In genomic region chr17:50094753-50095616, GRCh38 we compare ENCODE assay signal across 1 cellular context.
A peak's percentile ranks its signal among the peaks of the same experiment; 100 is the strongest.
TF ChIP-seq lines count a peak whose summit lies in the region.

Gene PDK2 (plus strand): TSS chr17:50095351. CDS start chr17:50095436, 85 bp downstream.

TF ChIP-seq in HepG2, 621 proteins besides CTCF, POLR2A, EP300 and RAD21 (continued from another document and continues in another):
- TF ChIP-seq ZBTB34 (CRISPR knock-in tag; IDR thresholded peaks at IDR 0.05) (no peak; the same call in 1 of the 2 replicates), ZNF816 (CRISPR knock-in tag; IDR thresholded peaks at IDR 0.05; ENCODE audit: borderline replicate concordance) (peak; percentile 79; the same call in 1 of the 2 replicates), KDM4B (CRISPR knock-in tag; IDR thresholded peaks at IDR 0.05) (no peak), MAF1 (CRISPR knock-in tag; IDR thresholded peaks at IDR 0.05; ENCODE audit: borderline replicate concordance) (0 out of 2 replicates have a peak, but pooled peaks have one; percentile 39), GTF2F1 (IDR thresholded peaks at IDR 0.05; ENCODE audit: low read length) (no peak), ZBTB49 (CRISPR knock-in tag; IDR thresholded peaks at IDR 0.05; ENCODE audit: borderline replicate concordance) (0 out of 2 replicates have a peak, but pooled peaks have one; percentile 18), MNT (IDR thresholded peaks at IDR 0.05) (peak; percentile 91), NFATC3 (CRISPR knock-in tag; IDR thresholded peaks at IDR 0.05) (no peak), ZNF276 (CRISPR knock-in tag; IDR thresholded peaks at IDR 0.05; ENCODE audit: low read depth) (peak; percentile 70), ZNF883 (CRISPR knock-in tag; IDR thresholded peaks at IDR 0.05; ENCODE audit: not compliant biosample characterization) (no peak), ZBED4 (CRISPR knock-in tag; IDR thresholded peaks at IDR 0.05; ENCODE audit: borderline replicate concordance) (peak; percentile 90), KLF9 (CRISPR knock-in tag; IDR thresholded peaks at IDR 0.05; ENCODE audit: low read depth) (peak; percentile 82; the same call in 1 of the 2 replicates), ARHGAP35 (CRISPR knock-in tag; IDR thresholded peaks at IDR 0.05; ENCODE audit: borderline replicate concordance) (no peak), SMARCE1 (IDR thresholded peaks at IDR 0.05; ENCODE audit: borderline replicate concordance) (no peak), TP53 (CRISPR knock-in tag; conservative IDR thresholded peaks at IDR 0.05) (0 out of 2 replicates have a peak, but pooled peaks have one; percentile 63), PRDM4 (CRISPR knock-in tag; IDR thresholded peaks at IDR 0.05; ENCODE audit: borderline replicate concordance) (no peak), ZBTB42 (CRISPR knock-in tag; IDR thresholded peaks at IDR 0.05) (no peak; the same call in 1 of the 2 replicates), JDP2 (CRISPR knock-in tag; IDR thresholded peaks at IDR 0.05; ENCODE audit: borderline replicate concordance) (no peak), SNAPC5 (CRISPR knock-in tag; IDR thresholded peaks at IDR 0.05; ENCODE audit: borderline replicate concordance) (0 out of 2 replicates have a peak, but pooled peaks have one; percentile 14), ZNF296 (CRISPR knock-in tag; conservative IDR thresholded peaks at IDR 0.05) (no peak), ZFP1 (CRISPR knock-in tag; IDR thresholded peaks at IDR 0.05) (no peak), ATF6 (CRISPR knock-in tag; conservative IDR thresholded peaks at IDR 0.05) (peak; percentile 27; the same call in 1 of the 2 replicates), ZNF264 (CRISPR knock-in tag; IDR thresholded peaks at IDR 0.05) (peak; percentile 21; the same call in 1 of the 2 replicates), STAT6 (CRISPR knock-in tag; IDR thresholded peaks at IDR 0.05; ENCODE audit: borderline replicate concordance) (no peak; the same call in 1 of the 2 replicates)
